Comparison of ENCODE assay signal across 11 cellular contexts in the genomic region with DNA sequence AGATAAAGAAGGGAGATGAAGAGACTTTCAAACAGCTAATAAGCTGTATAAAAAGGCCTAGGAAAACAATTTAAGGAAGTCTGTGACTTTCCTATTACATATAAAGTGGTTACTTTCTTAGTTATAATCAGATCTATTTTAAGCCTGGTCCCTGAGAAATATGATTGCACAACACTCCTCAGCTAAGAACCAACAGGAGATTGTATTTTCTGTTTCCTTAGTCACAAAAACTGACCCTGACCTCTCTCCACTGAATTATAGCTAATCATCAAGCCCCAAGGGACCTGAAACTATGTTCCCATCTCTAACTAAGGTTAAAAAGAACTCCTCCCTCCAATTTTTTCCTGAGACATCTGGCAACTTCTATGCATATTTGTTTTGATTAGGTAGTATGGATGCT.
DNase-seq lines count a peak whose midpoint lies in the region; ATAC-seq, FAIRE-seq and TF ChIP-seq lines count a peak whose summit lies in the region.
"Had no signal": no experiment of that assay in that cellular context is flagged by ENCODE, and none has a peak within 500 bp of the region (broad histone marks: within the 10 kb centered on the region; RNA-seq: fewer than 3 reads in every experiment).

No MANE protein-coding gene starts in this region.

- H3K79me2 ChIP-seq in HepG2 (ENCODE audit: insufficient read depth, low read length) = no peaks in the 10 kb centered on the region

- no peak overlapping the region for H3K4me3 Mint-ChIP-seq in activated naive CD4-positive, alpha-beta T cell treated with anti-CD3 and anti-CD28 coated beads, Interleukin-2, amount 50 U/mL, for 24 hours
- H3K4me3 Mint-ChIP-seq in activated naive CD4-positive, alpha-beta T cell treated with anti-CD3 and anti-CD28 coated beads, Interleukin-2, amount 10 ng/mL, durations not matched to agents 7 days and 5 days = no peak overlapping the region
- H3K4me3 Mint-ChIP-seq: neural progenitor cell had no signal

- FAIRE-seq in HepG2 (lab: Jason Lieb, UNC) = no peak
- no peak for FAIRE-seq in GM12891 (lab: Jason Lieb, UNC)
- FAIRE-seq: colon had no signal

- no peak for DNase-seq in activated naive CD4-positive, alpha-beta T cell treated with anti-CD3 and anti-CD28 coated beads, Interleukin-2, amount 10 ng/mL, durations not matched to agents 7 days and 5 days
- DNase-seq in brain microvascular endothelial cell (peak; percentile 89), HepG2 (ENCODE audit: low spot score) (no peak), upper lobe of right lung (no peak), putamen (ENCODE audit: low spot score) (no peak), GM12891 (ENCODE audit: insufficient read length, low spot score) (no peak), DMS153 (lab: John Stamatoyannopoulos, UW) (no peak)
- DNase-seq: T-helper 2 cell had no signal

- no peaks in the 10 kb centered on the region for H4K20me1 ChIP-seq in HepG2 (ENCODE audit: insufficient read depth, low read length)

- H3K27ac ChIP-seq in brain microvascular endothelial cell (peak overlapping the region; percentile 79), HepG2 (ENCODE audit: extremely low read length, insufficient read depth, low read length) (no peak overlapping the region), upper lobe of right lung (peak overlapping the region; percentile 44)
- H3K27ac ChIP-seq: neural progenitor cell had no signal

- POLR2A ChIA-PET in HepG2 (lab: Yijun Ruan, JAX) = no interaction called here

- TF ChIP-seq CTCF in brain microvascular endothelial cell (IDR thresholded peaks at IDR 0.05; ENCODE audit: low read depth, low read length, missing control alignments) (no peak), HepG2 (CRISPR knock-in tag; IDR thresholded peaks at IDR 0.05) (no peak), upper lobe of right lung (IDR thresholded peaks at IDR 0.05) (no peak)

- intact Hi-C loops in HepG2 (cut with micrococcal nuclease; ENCODE audit: unreplicated experiment) = no loop called here
- intact Hi-C loops in upper lobe of right lung (cut with DNase I) = no loop called here

- peaks cover 15% of the 10 kb centered on the region for H3K4me1 Mint-ChIP-seq in activated naive CD4-positive, alpha-beta T cell treated with anti-CD3 and anti-CD28 coated beads, Interleukin-2, amount 50 U/mL, for 24 hours
- no peaks in the 10 kb centered on the region for H3K4me1 Mint-ChIP-seq in activated naive CD4-positive, alpha-beta T cell treated with anti-CD3 and anti-CD28 coated beads, Interleukin-2, amount 10 ng/mL, durations not matched to agents 7 days and 5 days

- H3K36me3 ChIP-seq in brain microvascular endothelial cell (replicated peaks) (peaks cover 12% of the 10 kb centered on the region), HepG2 (replicated peaks in 1 of 2; ENCODE audit: control insufficient read depth in 1 of 2, insufficient read depth in 2 of 2, low read length in 2 of 2) (peaks cover 6 to 28% of the 10 kb centered on the region in 2 experiments), upper lobe of right lung (peaks cover 52% of the 10 kb centered on the region)

- H3K36me3 Mint-ChIP-seq in activated naive CD4-positive, alpha-beta T cell treated with anti-CD3 and anti-CD28 coated beads, Interleukin-2, amount 50 U/mL, for 24 hours = peaks cover 21% of the 10 kb centered on the region
- H3K36me3 Mint-ChIP-seq in activated naive CD4-positive, alpha-beta T cell treated with anti-CD3 and anti-CD28 coated beads, Interleukin-2, amount 10 ng/mL, durations not matched to agents 7 days and 5 days = peaks cover 37% of the 10 kb centered on the region

- TSS peak; percentile 28 for BruUV-seq in HepG2 (replicated peaks; lab: Mats Ljungman, UMichigan)

- in situ Hi-C loops in brain microvascular endothelial cell (cut with HindIII; ENCODE audit: low pct_ligation_motif_present, low sequenced_read_pairs) = no loop called here
- in situ Hi-C loops in HepG2 (cut with HindIII; ENCODE audit: extremely low pct_ligation_motif_present, low pct_unique_long_range_greater_than_20kb) = no loop called here

- no peak for TF ChIP-seq POLR2A in HepG2 (IDR thresholded peaks at IDR 0.05; ENCODE audit: insufficient read depth in 1 of 2, low read depth in 2 of 2, low read length in 2 of 2)
- TF ChIP-seq POLR2A in GM12891 (IDR thresholded peaks at IDR 0.05; ENCODE audit: low read depth, low read length) = no peak

- no peak overlapping the region for H2AFZ ChIP-seq in HepG2 (ENCODE audit: low read length)
- H2AFZ ChIP-seq: neural progenitor cell had no signal

- TF ChIP-seq EP300 in HepG2 (IDR thresholded peaks at IDR 0.05; ENCODE audit: low read depth in 2 of 2, low read length in 2 of 2) = no peak
- TF ChIP-seq EP300 in HepG2 (CRISPR knock-in tag; IDR thresholded peaks at IDR 0.05; ENCODE audit: borderline replicate concordance) = no peak

- no peaks in the 10 kb centered on the region for H3K27me3 Mint-ChIP-seq in activated naive CD4-positive, alpha-beta T cell treated with anti-CD3 and anti-CD28 coated beads, Interleukin-2, amount 50 U/mL, for 24 hours
- H3K27me3 Mint-ChIP-seq in activated naive CD4-positive, alpha-beta T cell treated with anti-CD3 and anti-CD28 coated beads, Interleukin-2, amount 10 ng/mL, durations not matched to agents 7 days and 5 days = no peaks in the 10 kb centered on the region

- TF ChIP-seq RAD21 in HepG2 (CRISPR knock-in tag; IDR thresholded peaks at IDR 0.05) = no peak

- H3K27me3 ChIP-seq in brain microvascular endothelial cell (replicated peaks) (no peaks in the 10 kb centered on the region), HepG2 (ENCODE audit: control insufficient read depth in 1 of 2, insufficient read depth in 2 of 2, low read length in 2 of 2) (no peaks in the 10 kb centered on the region), upper lobe of right lung (no peaks in the 10 kb centered on the region)
- H3K27me3 ChIP-seq: neural progenitor cell had no signal

- H3K4me2 ChIP-seq in HepG2 (ENCODE audit: low read depth, low read length) = no peak overlapping the region
- H3K4me2 ChIP-seq: neural progenitor cell had no signal

- peak overlapping the region; percentile 3 for H3K27ac Mint-ChIP-seq in activated naive CD4-positive, alpha-beta T cell treated with anti-CD3 and anti-CD28 coated beads, Interleukin-2, amount 50 U/mL, for 24 hours
- no peak overlapping the region for H3K27ac Mint-ChIP-seq in activated naive CD4-positive, alpha-beta T cell treated with anti-CD3 and anti-CD28 coated beads, Interleukin-2, amount 10 ng/mL, durations not matched to agents 7 days and 5 days
- H3K27ac Mint-ChIP-seq: neural progenitor cell had no signal

- CTCF ChIA-PET in activated naive CD4-positive, alpha-beta T cell treated with anti-CD3 and anti-CD28 coated beads, Interleukin-2, amount 10 ng/mL, durations not matched to agents 7 days and 5 days (lab: Charles Lee) = no interaction called here
- CTCF ChIA-PET in HepG2 (lab: Yijun Ruan, JAX; ENCODE audit: low intra/inter-chr PET ratio, low total read pairs) = no interaction called here

- H3K9me3 Mint-ChIP-seq in activated naive CD4-positive, alpha-beta T cell treated with anti-CD3 and anti-CD28 coated beads, Interleukin-2, amount 50 U/mL, for 24 hours = no peaks in the 10 kb centered on the region
- H3K9me3 Mint-ChIP-seq in activated naive CD4-positive, alpha-beta T cell treated with anti-CD3 and anti-CD28 coated beads, Interleukin-2, amount 10 ng/mL, durations not matched to agents 7 days and 5 days = no peaks in the 10 kb centered on the region
- H3K9me3 Mint-ChIP-seq: neural progenitor cell had no signal

- H3K9me3 ChIP-seq in HepG2 (ENCODE audit: low read length) (no peaks in the 10 kb centered on the region), upper lobe of right lung (no peaks in the 10 kb centered on the region)

- ATAC-seq in HepG2 (no peak), upper lobe of right lung (peak; percentile 79)

- H3K4me3 ChIP-seq in brain microvascular endothelial cell (ENCODE audit: low read depth, low read length) (no peak overlapping the region), HepG2 (replicated peaks in 1 of 3; ENCODE audit: insufficient read depth in 1 of 3, low read depth in 2 of 3, low read length in 3 of 3) (no peak overlapping the region), upper lobe of right lung (no peak overlapping the region)
- H3K4me3 ChIP-seq: neural progenitor cell had no signal

- no peak overlapping the region for H3K9ac ChIP-seq in HepG2 (ENCODE audit: insufficient read depth, low read depth, low read length)
- H3K9ac ChIP-seq: neural progenitor cell had no signal

- H3K4me1 ChIP-seq in HepG2 (ENCODE audit: insufficient read depth, low read length) (no peaks in the 10 kb centered on the region), upper lobe of right lung (peaks cover 17% of the 10 kb centered on the region)
- H3K4me1 ChIP-seq: neural progenitor cell had no signal

TF ChIP-seq in HepG2, 621 proteins besides CTCF, POLR2A, EP300 and RAD21 (continues in another document):
- TF ChIP-seq POGZ (CRISPR knock-in tag; IDR thresholded peaks at IDR 0.05) (no peak), CEBPB (IDR thresholded peaks at IDR 0.05; ENCODE audit: borderline replicate concordance, low read depth, low read length) (peak; percentile 65), FOXM1 (CRISPR knock-in tag; IDR thresholded peaks at IDR 0.05) (no peak), ZFP82 (CRISPR knock-in tag; IDR thresholded peaks at IDR 0.05; ENCODE audit: borderline replicate concordance) (no peak)

TF ChIP-seq in GM12891, 5 proteins besides CTCF, POLR2A, EP300 and RAD21:
- no peak for TF ChIP-seq TAF1 (IDR thresholded peaks at IDR 0.05; ENCODE audit: low read depth, low read length)
- TF ChIP-seq POLR2AphosphoS5 (IDR thresholded peaks at IDR 0.05; ENCODE audit: low read depth, low read length) = no peak
- TF ChIP-seq SPI1 (IDR thresholded peaks at IDR 0.05; ENCODE audit: low read depth, low read length) = no peak
